ENCODE assay signal across 7 cellular contexts in the genomic region with DNA sequence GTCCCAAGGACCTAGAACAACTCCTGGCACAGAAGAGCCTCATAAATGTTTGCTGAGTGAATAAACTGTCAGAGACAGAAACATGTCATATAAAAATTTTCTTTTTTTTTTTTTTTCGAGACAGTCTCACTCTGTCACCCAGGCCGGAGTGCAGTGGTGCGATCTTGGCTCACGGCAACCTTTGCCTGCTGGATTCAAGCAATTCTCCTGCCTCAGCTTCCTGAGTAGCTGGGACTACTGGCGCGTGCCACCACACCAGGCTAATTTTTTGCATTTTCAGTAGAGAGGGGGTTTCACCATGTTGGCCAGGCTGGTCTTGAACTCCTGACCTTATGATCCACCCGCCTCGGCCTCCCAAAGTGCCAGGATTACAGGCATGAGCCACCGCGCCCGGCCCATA.
A peak's percentile ranks its signal among the peaks of the same experiment; 100 is the strongest.
DNase-seq lines count a peak whose midpoint lies in the region; ATAC-seq, FAIRE-seq and TF ChIP-seq lines count a peak whose summit lies in the region.
"Not testable (repeated sequence)": the region's sequence is repeated elsewhere in the genome, so short reads cannot be mapped to it uniquely, and the experiment has no call there.

No MANE protein-coding gene starts in this region.

- peak; percentile 3 for ATAC-seq in HG03045 (IDR thresholded peaks at IDR 0.05; ENCODE audit: unreplicated experiment)
- ATAC-seq in RWPE2 (ENCODE audit: low read depth) = not testable (repeated sequence)

- not testable (repeated sequence) for H2BK12ac ChIP-seq in trophoblast cell (ENCODE audit: low read length)

- H3K36me3 Mint-ChIP-seq in type B pancreatic cell = not testable (repeated sequence)

- H3K9me3 ChIP-seq in RWPE2 (ENCODE audit: severe bottlenecking); colonic mucosa; trophoblast cell (ENCODE audit: insufficient read depth, low read depth, low read length): not testable (repeated sequence)

- not testable (repeated sequence) for H4K12ac ChIP-seq in trophoblast cell (ENCODE audit: low read depth, low read length)

- not testable (repeated sequence) for H3K9me3 Mint-ChIP-seq in type B pancreatic cell

- not testable (repeated sequence) for H3K36me3 ChIP-seq in RWPE2 (ENCODE audit: low read depth); colonic mucosa; trophoblast cell (ENCODE audit: control insufficient read depth in 1 of 2, insufficient read depth in 2 of 2, low read length in 2 of 2)

- not testable (repeated sequence) for DNase-seq in GM18507 (ENCODE audit: extremely low spot score, insufficient read length, low read depth); RWPE2 (ENCODE audit: low spot score); colonic mucosa; trophoblast cell; type B pancreatic cell (ENCODE audit: extremely low spot score, unreplicated experiment)
- peak; percentile 44 for DNase-seq in kidney tubule cell (ENCODE audit: low spot score)

- not testable (repeated sequence) for H3K18ac ChIP-seq in trophoblast cell (ENCODE audit: low read length)

- H2AK5ac ChIP-seq in trophoblast cell (ENCODE audit: low read length) = not testable (repeated sequence)

- WGBS in trophoblast cell (ENCODE audit: extremely low coverage, insufficient coverage, insufficient read length) = no CpG with 5 or more reads among the region's 11 CpGs

- H3K9ac ChIP-seq in colonic mucosa (ENCODE audit: low read depth in 2 of 2, low read length in 2 of 2); trophoblast cell (ENCODE audit: low read length): not testable (repeated sequence)

- not testable (repeated sequence) for H4K8ac ChIP-seq in trophoblast cell (ENCODE audit: low read depth, low read length)

- H3K27ac Mint-ChIP-seq in type B pancreatic cell = peak overlapping the region; percentile 95

- not testable (repeated sequence) for H3K4me3 Mint-ChIP-seq in type B pancreatic cell

- intact Hi-C loops in colonic mucosa (cut with DNase I) = not testable (repeated sequence)

- H4K91ac ChIP-seq in trophoblast cell (ENCODE audit: low read depth, low read length) = peak overlapping the region; percentile 76

- H2BK5ac ChIP-seq in trophoblast cell (ENCODE audit: low read depth, low read length, poor library complexity) = not testable (repeated sequence)

- not testable (repeated sequence) for H3K79me2 ChIP-seq in trophoblast cell (ENCODE audit: control insufficient read depth, insufficient read depth, low read length, poor library complexity)

- not testable (repeated sequence) for H3K4me2 ChIP-seq in trophoblast cell (ENCODE audit: low read length)

- peak; percentile 18 for FAIRE-seq in GM18507 (lab: Jason Lieb, UNC)

- peaks cover 38% of the 10 kb centered on the region for H3K4me1 ChIP-seq in RWPE2 (ENCODE audit: insufficient read depth, poor library complexity, severe bottlenecking)
- H3K4me1 ChIP-seq in colonic mucosa = peaks cover 13% of the 10 kb centered on the region
- H3K4me1 ChIP-seq in trophoblast cell (ENCODE audit: control insufficient read depth in 1 of 2, insufficient read depth in 2 of 2, low read length in 2 of 2) = peaks cover 10 to 22% of the 10 kb centered on the region in 2 experiments

- not testable (repeated sequence) for H3K27me3 ChIP-seq in RWPE2 (ENCODE audit: insufficient read depth, poor library complexity, severe bottlenecking); colonic mucosa; trophoblast cell (ENCODE audit: insufficient read depth, low read length)

- TF ChIP-seq CTCF in RWPE2 (IDR thresholded peaks at IDR 0.05; ENCODE audit: poor library complexity, severe bottlenecking); colonic mucosa (IDR thresholded peaks at IDR 0.05); type B pancreatic cell (conservative IDR thresholded peaks at IDR 0.05): not testable (repeated sequence)

- H2BK120ac ChIP-seq in trophoblast cell (ENCODE audit: insufficient read depth, low read length, poor library complexity) = peak overlapping the region; percentile 55

- H3K27ac ChIP-seq in RWPE2 (ENCODE audit: poor library complexity, severe bottlenecking) (peak overlapping the region; percentile 83), colonic mucosa (peak overlapping the region; percentile 39), trophoblast cell (ENCODE audit: low read depth, low read length) (peak overlapping the region; percentile 83)

- H3K4ac ChIP-seq in trophoblast cell (ENCODE audit: low read depth, low read length) = peak overlapping the region; percentile 14

- not testable (repeated sequence) for H3K23ac ChIP-seq in trophoblast cell (ENCODE audit: low read length)

- peak overlapping the region; percentile 34 for H3K14ac ChIP-seq in trophoblast cell (ENCODE audit: low read length)

- not testable (repeated sequence) for H2AFZ ChIP-seq in trophoblast cell (ENCODE audit: insufficient read depth, low read length, poor library complexity)

- H3K79me1 ChIP-seq in trophoblast cell (ENCODE audit: low read length) = not testable (repeated sequence)

- not testable (repeated sequence) for H3K27me3 Mint-ChIP-seq in type B pancreatic cell

- H3K4me1 Mint-ChIP-seq in type B pancreatic cell (ENCODE audit: unreplicated experiment) = peaks cover 42% of the 10 kb centered on the region

- H3K4me3 ChIP-seq in RWPE2 (ENCODE audit: severe bottlenecking); colonic mucosa; trophoblast cell (ENCODE audit: low read depth, low read length): not testable (repeated sequence)
